In genomic region chr1:62438163-62438562, GRCh38 we compare ENCODE assay signal across 8 cellular contexts. TPM values are rescaled to one million over a fixed set of nuclear protein-coding genes. Genes with fewer than 3 reads are reported as not detected.
DNase-seq lines count a peak whose midpoint lies in the region; ATAC-seq, FAIRE-seq and TF ChIP-seq lines count a peak whose summit lies in the region.

No MANE protein-coding gene starts in this region.

- H3K79me2 ChIP-seq in Loucy (ENCODE audit: insufficient read depth, low read length) (peaks cover 78% of the 10 kb centered on the region), astrocyte (ENCODE audit: insufficient read depth, low read length) (peaks cover 63% of the 10 kb centered on the region)

- no peak for FAIRE-seq in astrocyte (lab: Jason Lieb, UNC)

- H3F3A ChIP-seq in Loucy (ENCODE audit: low read depth): peaks cover 3% of the 10 kb centered on the region; the same call in 1 of the 2 replicates

- H3K9ac ChIP-seq in Loucy (ENCODE audit: low read depth, low read length, poor library complexity, severe bottlenecking): peak overlapping the region; percentile 98
- peak overlapping the region; percentile 99 for H3K9ac ChIP-seq in astrocyte (ENCODE audit: low read length)

- no peaks in the 10 kb centered on the region for H3K36me3 Mint-ChIP-seq in astrocyte (ENCODE audit: low read depth, unreplicated experiment)

- peaks cover 9% of the 10 kb centered on the region for H3K27me3 ChIP-seq in Loucy (ENCODE audit: insufficient read depth, low read length, poor library complexity, severe bottlenecking)
- H3K27me3 ChIP-seq in astrocyte (ENCODE audit: insufficient read depth, low read length): no peaks in the 10 kb centered on the region
- H3K27me3 ChIP-seq in lower lobe of right lung (ENCODE audit: low read depth): no peaks in the 10 kb centered on the region
- H3K27me3 ChIP-seq in vagina: no peaks in the 10 kb centered on the region

- H3K27ac ChIP-seq in astrocyte (ENCODE audit: low read depth, low read length) (peak overlapping the region; percentile 99), lower lobe of right lung (no peak overlapping the region), vagina (peak overlapping the region; percentile 96)

- no peak overlapping the region for H2AFZ ChIP-seq in Loucy (ENCODE audit: low read length)
- no peak overlapping the region for H2AFZ ChIP-seq in astrocyte (ENCODE audit: low read depth, low read length)

- peak; percentile 23 for DNase-seq in G401 (ENCODE audit: low spot score)
- no peak for DNase-seq in astrocyte (ENCODE audit: low read depth)
- no peak for DNase-seq in lower lobe of right lung
- no peak for DNase-seq in vagina (ENCODE audit: extremely low spot score in 2 of 2)
- no peak for DNase-seq in NK-92 treated with Interleukin-12 subunit alpha and Interleukin-12 subunit beta, amount 100 ng/mL, for 24 hours (lab: John Stamatoyannopoulos, UW)
- no peak for DNase-seq in stimulated activated CD4-positive, alpha-beta T cell treated with anti-CD3 and anti-CD28 coated beads, Interleukin-12 subunit alpha, Interleukin-12 subunit beta, amount 100 ng/mL, for 4 hours
- DNase-seq in activated CD4-positive, alpha-beta T cell treated with anti-CD3 and anti-CD28 coated beads, Interleukin-2, amount 50 U/mL, for 48 hours: no peak

- H3K36me3 ChIP-seq in Loucy (ENCODE audit: insufficient read depth, low read length): peaks cover 26% of the 10 kb centered on the region
- H3K36me3 ChIP-seq in astrocyte (ENCODE audit: insufficient read depth, low read length): peaks cover 6% of the 10 kb centered on the region
- H3K36me3 ChIP-seq in lower lobe of right lung: peaks cover 20% of the 10 kb centered on the region
- H3K36me3 ChIP-seq in vagina: peaks cover 0 to 18% of the 10 kb centered on the region in 2 donors

- no peaks in the 10 kb centered on the region for H3K9me3 Mint-ChIP-seq in astrocyte (ENCODE audit: unreplicated experiment)

- ATAC-seq in lower lobe of right lung: no peak

- no peaks in the 10 kb centered on the region for H3K27me3 Mint-ChIP-seq in astrocyte (ENCODE audit: low read depth, unreplicated experiment)

- peak overlapping the region; percentile 85 for H3K4me3 Mint-ChIP-seq in astrocyte (ENCODE audit: unreplicated experiment)

- H3K27ac Mint-ChIP-seq in astrocyte (ENCODE audit: unreplicated experiment): no peak overlapping the region

- H3K9me2 ChIP-seq in Loucy (replicated peaks; ENCODE audit: low read depth, low read length): no peaks in the 10 kb centered on the region

- TF ChIP-seq CTCF in Loucy (conservative IDR thresholded peaks at IDR 0.05; ENCODE audit: low read length) (no peak), astrocyte (IDR thresholded peaks at IDR 0.05; ENCODE audit: insufficient read depth, low read depth, low read length) (no peak), lower lobe of right lung (IDR thresholded peaks at IDR 0.05) (no peak), vagina (IDR thresholded peaks at IDR 0.05) (no peak)

- H3K4me1 Mint-ChIP-seq in astrocyte (ENCODE audit: low read depth, unreplicated experiment): peaks cover 13% of the 10 kb centered on the region

- intact Hi-C loops in lower lobe of right lung (cut with DNase I): no loop called here
- intact Hi-C loops in vagina (cut with DNase I): no loop called here

- TF ChIP-seq POLR2A in vagina (IDR thresholded peaks at IDR 0.05): no peak

- H3K4me3 ChIP-seq in Loucy (ENCODE audit: low read length, poor library complexity, severe bottlenecking) (peak overlapping the region; percentile 89), astrocyte (ENCODE audit: insufficient read depth, low read depth, low read length) (peak overlapping the region; percentile 82), lower lobe of right lung (peak overlapping the region; percentile 98), vagina (peak overlapping the region; percentile 91 to 99)

- H3K9me3 ChIP-seq in Loucy (ENCODE audit: insufficient read depth, low read depth, low read length) (no peaks in the 10 kb centered on the region), astrocyte (ENCODE audit: insufficient read depth, low read depth, low read length) (no peaks in the 10 kb centered on the region), lower lobe of right lung (no peaks in the 10 kb centered on the region), vagina (no peaks in the 10 kb centered on the region)

- H3K4me2 ChIP-seq in Loucy (ENCODE audit: low read depth, low read length, poor library complexity, severe bottlenecking) (peak overlapping the region; percentile 96), astrocyte (ENCODE audit: low read length) (peak overlapping the region; percentile 90)

- in situ Hi-C loops in G401 (cut with HindIII; ENCODE audit: low sequenced_read_pairs): no loop called here

- H3K4me1 ChIP-seq in Loucy (ENCODE audit: insufficient read depth, low read length, poor library complexity, severe bottlenecking) (peaks cover 48% of the 10 kb centered on the region), astrocyte (ENCODE audit: insufficient read depth, low read length) (peaks cover 13% of the 10 kb centered on the region), lower lobe of right lung (peaks cover 39% of the 10 kb centered on the region), vagina (peaks cover 42% of the 10 kb centered on the region)

- H4K20me1 ChIP-seq in Loucy (ENCODE audit: insufficient read depth, low read length, poor library complexity, severe bottlenecking): peaks cover 63% of the 10 kb centered on the region
- peaks cover 10% of the 10 kb centered on the region for H4K20me1 ChIP-seq in astrocyte (ENCODE audit: insufficient read depth, low read length)

RNA-seq across cellular contexts. Expression of gene USP1, which starts 1.3 kb away (rescaled TPM):
- 39.8 and 65.4 TPM in 2 replicates for total RNA-seq in G401 (2014; rRNA removed; shearing (Covaris generic))
- total RNA-seq in astrocyte (11.4 and 12.8 TPM in 2 replicates), lower lobe of right lung (22.3 TPM), vagina (22.1 TPM)
